Comparison of ENCODE assay signal across 9 cellular contexts in genomic region chr14:55780156-55780946, GRCh38.
DNase-seq lines count a peak whose midpoint lies in the region; TF ChIP-seq lines count a peak whose summit lies in the region.
"Had no signal": no experiment of that assay in that cellular context is flagged by ENCODE, and none has a peak within 500 bp of the region (broad histone marks: within the 10 kb centered on the region; RNA-seq: fewer than 3 reads in every experiment).

No MANE protein-coding gene starts in this region.

- no peak overlapping the region for H3K18ac ChIP-seq in neuronal stem cell (ENCODE audit: low read length)

- H2BK5ac ChIP-seq in neuronal stem cell (ENCODE audit: low read length) = no peak overlapping the region

- no peak overlapping the region for H4K91ac ChIP-seq in neuronal stem cell (ENCODE audit: low read depth, low read length, poor library complexity)

- H3K79me1 ChIP-seq in neuronal stem cell (ENCODE audit: low read depth, low read length) = no peaks in the 10 kb centered on the region

- H2AFZ ChIP-seq in neuronal stem cell (ENCODE audit: low read length) = no peak overlapping the region

- CTCF ChIA-PET in activated CD4-positive, alpha-beta memory T cell treated with anti-CD3 and anti-CD28 coated beads, Interleukin-2, amount 10 ng/mL, durations not matched to agents 7 days and 5 days (lab: Charles Lee) = no interaction called here

- peak overlapping the region in 3 of 4 donors; percentile 42 to 69 (median 52) for H3K27ac ChIP-seq in esophagus squamous epithelium
- H3K27ac ChIP-seq in neuronal stem cell (replicated peaks; ENCODE audit: low read length) = no peak overlapping the region

- H3K4ac ChIP-seq in neuronal stem cell (ENCODE audit: low read length) = no peak overlapping the region

- peak overlapping the region; percentile 76 for H2AK5ac ChIP-seq in neuronal stem cell (ENCODE audit: low read depth, low read length)

- intact Hi-C loops in esophagus squamous epithelium (cut with DNase I) = no loop called here

- H3K27me3 ChIP-seq in esophagus squamous epithelium (no peaks in the 10 kb centered on the region), neuronal stem cell (ENCODE audit: control insufficient read depth in 3 of 3, insufficient read depth in 3 of 3, low read depth in 1 of 3, low read length in 3 of 3) (no peaks in the 10 kb centered on the region)

- no peak overlapping the region for H3K9ac ChIP-seq in neuronal stem cell (ENCODE audit: low read depth, low read length, poor library complexity)

- no peak overlapping the region for H2BK15ac ChIP-seq in neuronal stem cell (ENCODE audit: low read length)

- no peak overlapping the region for H3K4me3 Mint-ChIP-seq in activated CD4-positive, alpha-beta memory T cell treated with anti-CD3 and anti-CD28 coated beads, Interleukin-2, amount 10 ng/mL, durations not matched to agents 7 days and 5 days
- H3K4me3 Mint-ChIP-seq: activated CD4-positive, alpha-beta T cell treated with anti-CD3 and anti-CD28 coated beads for 36 hours had no signal

- 22 to 38% methylated on average over 7 to 8 of the region's 8 CpGs for WGBS in esophagus squamous epithelium, 2 donors
- WGBS in neuronal stem cell (ENCODE audit: extremely low coverage in 2 of 2, insufficient read length in 2 of 2, insufficient replicate concordance in 1 of 2), 2 donors = no CpG with 5 or more reads among the region's 8 CpGs

- POLR2A ChIA-PET in activated CD4-positive, alpha-beta memory T cell treated with anti-CD3 and anti-CD28 coated beads, Interleukin-2, amount 10 ng/mL, durations not matched to agents 7 days and 5 days (lab: Charles Lee) = no interaction called here

- TF ChIP-seq POLR2A in esophagus squamous epithelium (IDR thresholded peaks at IDR 0.05) = no peak

- H3K27me3 Mint-ChIP-seq in activated CD4-positive, alpha-beta memory T cell treated with anti-CD3 and anti-CD28 coated beads, Interleukin-2, amount 10 ng/mL, durations not matched to agents 7 days and 5 days = peaks cover 13% of the 10 kb centered on the region

- H3K4me3 ChIP-seq in esophagus squamous epithelium = no peak overlapping the region
- H3K4me3 ChIP-seq in neuronal stem cell (ENCODE audit: low read length in 2 of 2) = no peak overlapping the region

- H3K27ac Mint-ChIP-seq in activated CD4-positive, alpha-beta memory T cell treated with anti-CD3 and anti-CD28 coated beads, Interleukin-2, amount 10 ng/mL, durations not matched to agents 7 days and 5 days = no peak overlapping the region
- H3K27ac Mint-ChIP-seq: activated CD4-positive, alpha-beta T cell treated with anti-CD3 and anti-CD28 coated beads for 36 hours had no signal

- peaks cover 3% of the 10 kb centered on the region for H3K9me3 Mint-ChIP-seq in activated CD4-positive, alpha-beta memory T cell treated with anti-CD3 and anti-CD28 coated beads, Interleukin-2, amount 10 ng/mL, durations not matched to agents 7 days and 5 days

- H3K23ac ChIP-seq in neuronal stem cell (ENCODE audit: low read depth, low read length, poor library complexity) = no peak overlapping the region

- H2BK120ac ChIP-seq in neuronal stem cell (ENCODE audit: low read depth, low read length) = no peak overlapping the region

- H3K36me3 Mint-ChIP-seq in activated CD4-positive, alpha-beta memory T cell treated with anti-CD3 and anti-CD28 coated beads, Interleukin-2, amount 10 ng/mL, durations not matched to agents 7 days and 5 days (ENCODE audit: low read depth) = no peaks in the 10 kb centered on the region

- H3K14ac ChIP-seq in neuronal stem cell (ENCODE audit: low read length) = no peak overlapping the region

- DNase-seq in CD1c-positive myeloid dendritic cell (ENCODE audit: extremely low spot score) (peak; percentile 49), RPMI8226 (peak; percentile 27), esophagus squamous epithelium (lab: John Stamatoyannopoulos, UW) (no peak), neuronal stem cell (ENCODE audit: low spot score) (no peak), foreskin melanocyte (no peak), NCI-H1436 (lab: John Stamatoyannopoulos, UW) (no peak)
- DNase-seq in NK-92 treated with Interleukin-12 subunit alpha and Interleukin-12 subunit beta, amount 100 ng/mL, for 24 hours (lab: John Stamatoyannopoulos, UW) = no peak
- DNase-seq in activated CD4-positive, alpha-beta memory T cell treated with anti-CD3 and anti-CD28 coated beads, Interleukin-2, amount 10 ng/mL, durations not matched to agents 7 days and 5 days = no peak
- DNase-seq: activated CD4-positive, alpha-beta T cell treated with anti-CD3 and anti-CD28 coated beads for 36 hours had no signal

- H3K36me3 ChIP-seq in esophagus squamous epithelium = no peaks in the 10 kb centered on the region
- no peaks in the 10 kb centered on the region for H3K36me3 ChIP-seq in neuronal stem cell (replicated peaks in 1 of 2; ENCODE audit: control insufficient read depth in 2 of 2, insufficient read depth in 2 of 2, low read length in 2 of 2)

- H3K4me2 ChIP-seq in neuronal stem cell (ENCODE audit: insufficient read depth, low read length, poor library complexity, severe bottlenecking) = no peak overlapping the region

- H2BK12ac ChIP-seq in neuronal stem cell (ENCODE audit: low read length) = no peak overlapping the region

- H3K4me1 ChIP-seq in esophagus squamous epithelium = peaks cover 0 to 19% (median 11%) of the 10 kb centered on the region in 3 donors
- no peaks in the 10 kb centered on the region for H3K4me1 ChIP-seq in neuronal stem cell (ENCODE audit: control insufficient read depth in 2 of 2, insufficient read depth in 1 of 2, low read depth in 1 of 2, low read length in 2 of 2)

- no peak for TF ChIP-seq CTCF in esophagus squamous epithelium (IDR thresholded peaks at IDR 0.05)

- H3K4me1 Mint-ChIP-seq in activated CD4-positive, alpha-beta memory T cell treated with anti-CD3 and anti-CD28 coated beads, Interleukin-2, amount 10 ng/mL, durations not matched to agents 7 days and 5 days = peaks cover 2% of the 10 kb centered on the region
- H3K4me1 Mint-ChIP-seq: activated CD4-positive, alpha-beta T cell treated with anti-CD3 and anti-CD28 coated beads for 36 hours had no signal

- H3K9me3 ChIP-seq in esophagus squamous epithelium (no peaks in the 10 kb centered on the region), neuronal stem cell (replicated peaks in 1 of 2; ENCODE audit: control insufficient read depth in 2 of 2, insufficient read depth in 1 of 2, low read depth in 1 of 2, low read length in 2 of 2) (no peaks in the 10 kb centered on the region)

- H4K8ac ChIP-seq in neuronal stem cell (ENCODE audit: low read depth, low read length) = no peak overlapping the region

Comparison
In these comparisons a context has a peak if more than half of its experiments do, and no peak if none do; other contexts are left out.
1. DNase-seq: peak in CD1c-positive myeloid dendritic cell (single experiment) and RPMI8226 (single experiment); none in esophagus squamous epithelium (single experiment), neuronal stem cell (single experiment), foreskin melanocyte (single experiment), NCI-H1436 (single experiment), NK-92 treated with Interleukin-12 subunit alpha and Interleukin-12 subunit beta, amount 100 ng/mL, for 24 hours (single experiment) and activated CD4-positive, alpha-beta memory T cell treated with anti-CD3 and anti-CD28 coated beads, Interleukin-2, amount 10 ng/mL, durations not matched to agents 7 days and 5 days (single experiment).